Comparison of ENCODE assay signal across 9 cellular contexts in genomic region chr19:47035127-47035494, GRCh38. TPM values are rescaled to one million over a fixed set of nuclear protein-coding genes. Genes with fewer than 3 reads are reported as not detected.
A peak's percentile ranks its signal among the peaks of the same experiment; 100 is the strongest.
DNase-seq lines count a peak whose midpoint lies in the region; ATAC-seq and TF ChIP-seq lines count a peak whose summit lies in the region.
"Had no signal": no experiment of that assay in that cellular context is flagged by ENCODE, and none has a peak within 500 bp of the region (broad histone marks: within the 10 kb centered on the region; RNA-seq: fewer than 3 reads in every experiment).

No MANE protein-coding gene starts in this region.

- H3K27me3 Mint-ChIP-seq in CD8-positive, alpha-beta T cell (ENCODE audit: low read depth), result peaks cover 8% of the 10 kb centered on the region
- H3K27me3 Mint-ChIP-seq in glutamatergic neuron (ENCODE audit: unreplicated experiment), result peaks cover 3% of the 10 kb centered on the region

- ATAC-seq in CD8-positive, alpha-beta T cell, result no peak
- ATAC-seq in GM19467 (IDR thresholded peaks at IDR 0.05; ENCODE audit: unreplicated experiment), result no peak

- H3K9me3 ChIP-seq in CD8-positive, alpha-beta T cell (ENCODE audit: low read length), result no peaks in the 10 kb centered on the region
- H3K9me3 ChIP-seq in HUES48 (ENCODE audit: control insufficient read depth, insufficient read depth, low read length) (no peaks in the 10 kb centered on the region), transverse colon (no peaks in the 10 kb centered on the region)

- no peaks in the 10 kb centered on the region for H3K9me3 Mint-ChIP-seq in CD8-positive, alpha-beta T cell
- peaks cover 13% of the 10 kb centered on the region for H3K9me3 Mint-ChIP-seq in glutamatergic neuron (ENCODE audit: unreplicated experiment)

- CTCF ChIA-PET in CD8-positive, alpha-beta T cell (lab: Charles Lee), result interaction anchor here (0.6 to 5.6 kb wide), 11 partner anchors 17 to 277 kb away, joined by 3 to 37 read pairs (median 5); no protein-coding TSS in a partner anchor

- no peak for DNase-seq in CD8-positive, alpha-beta T cell
- DNase-seq in glutamatergic neuron, result no peak
- DNase-seq in transverse colon, result no peak
- no peak for DNase-seq in stimulated activated CD4-positive, alpha-beta T cell treated with anti-CD3 and anti-CD28 coated beads, Interleukin-4, amount 100 ng/mL, for 4 hours
- no peak for DNase-seq in stimulated activated CD8-positive, alpha-beta memory T cell treated with anti-CD3 and anti-CD28 coated beads, Interleukin-4, amount 100 ng/mL, for 48 hours

- H3K27me3 ChIP-seq in CD8-positive, alpha-beta T cell (ENCODE audit: insufficient read depth, low read length), result peaks cover 4% of the 10 kb centered on the region
- H3K27me3 ChIP-seq in HUES48 (ENCODE audit: control insufficient read depth, insufficient read depth, low read length), result no peaks in the 10 kb centered on the region
- H3K27me3 ChIP-seq in transverse colon, result peaks cover 45% of the 10 kb centered on the region

- H3K36me3 Mint-ChIP-seq in CD8-positive, alpha-beta T cell, result no peaks in the 10 kb centered on the region
- no peaks in the 10 kb centered on the region for H3K36me3 Mint-ChIP-seq in glutamatergic neuron (ENCODE audit: unreplicated experiment)

- peak overlapping the region; percentile 58 for H3K4me3 ChIP-seq in CD8-positive, alpha-beta T cell (ENCODE audit: low read depth, low read length)
- H3K4me3 ChIP-seq in HUES48 (ENCODE audit: low read depth, low read length) (peak overlapping the region; percentile 59), transverse colon (peak overlapping the region in 3 of 4 donors; percentile 18 to 54 (median 41))

- TF ChIP-seq EP300 in transverse colon (IDR thresholded peaks at IDR 0.05; ENCODE audit: low read depth), result no peak

- H3K4me1 ChIP-seq in CD8-positive, alpha-beta T cell (ENCODE audit: insufficient read depth, low read length), result peaks cover 16% of the 10 kb centered on the region
- H3K4me1 ChIP-seq in HUES48 (ENCODE audit: control insufficient read depth, insufficient read depth, low read length), result peaks cover 13% of the 10 kb centered on the region
- H3K4me1 ChIP-seq in transverse colon, result peaks cover 7 to 18% (median 17%) of the 10 kb centered on the region in 4 donors

- intact Hi-C loops in CD8-positive, alpha-beta T cell (cut with DNase I, micrococcal nuclease), result loop anchor here (1.0 to 5.0 kb wide), 6 partner anchors 13 to 237 kb away; partner anchors contain the start of genes TMEM160 (in 2 of the 2) and INAFM1 (in 1 of the 2)
- intact Hi-C loops in transverse colon (cut with DNase I; ENCODE audit: low total_unique reads), result no loop called here

- no peak overlapping the region for H3K9ac ChIP-seq in HUES48 (ENCODE audit: low read depth, low read length)

- H3K27ac ChIP-seq in CD8-positive, alpha-beta T cell (ENCODE audit: low read depth, low read length), result no peak overlapping the region
- H3K27ac ChIP-seq in HUES48 (ENCODE audit: low read depth, low read length) (peak overlapping the region; percentile 79), VCaP (peak overlapping the region; percentile 77), transverse colon (peak overlapping the region in 3 of 4 donors; percentile 70 to 80 (median 79))

- POLR2A ChIA-PET in CD8-positive, alpha-beta T cell (lab: Charles Lee), result interaction anchor here (2.3 to 2.8 kb wide), 2 partner anchors 13 to 174 kb away, joined by 9 to 14 read pairs; partner anchors contain the start of genes ARHGAP35 and TMEM160

- no peaks in the 10 kb centered on the region for H3K36me3 ChIP-seq in CD8-positive, alpha-beta T cell (ENCODE audit: insufficient read depth, low read length)
- no peaks in the 10 kb centered on the region for H3K36me3 ChIP-seq in HUES48 (ENCODE audit: control insufficient read depth, insufficient read depth, low read length)
- H3K36me3 ChIP-seq in transverse colon, result no peaks in the 10 kb centered on the region

- peak overlapping the region; percentile 88 for H3K4me3 Mint-ChIP-seq in CD8-positive, alpha-beta T cell
- H3K4me3 Mint-ChIP-seq in glutamatergic neuron (ENCODE audit: unreplicated experiment), result peak overlapping the region; percentile 90

- H3K27ac Mint-ChIP-seq in CD8-positive, alpha-beta T cell, result peak overlapping the region; percentile 85
- H3K27ac Mint-ChIP-seq in glutamatergic neuron (ENCODE audit: unreplicated experiment), result peak overlapping the region; percentile 55

- H3K4me1 Mint-ChIP-seq in CD8-positive, alpha-beta T cell (ENCODE audit: low read depth), result peaks cover 17% of the 10 kb centered on the region
- H3K4me1 Mint-ChIP-seq in glutamatergic neuron (ENCODE audit: low read depth, unreplicated experiment), result peaks cover 15% of the 10 kb centered on the region

- TF ChIP-seq CTCF in CD8-positive, alpha-beta T cell (IDR thresholded peaks at IDR 0.05), result no peak
- TF ChIP-seq CTCF in VCaP (conservative IDR thresholded peaks at IDR 0.05), result no peak
- no peak for TF ChIP-seq CTCF in glutamatergic neuron (IDR thresholded peaks at IDR 0.05; ENCODE audit: partially characterized antibody, unreplicated experiment)
- no peak for TF ChIP-seq CTCF in transverse colon (IDR thresholded peaks at IDR 0.05)

- 18 to 19% methylated on average over 7 to 9 of the region's 9 CpGs for WGBS in transverse colon (ENCODE audit: low coverage in 1 of 2), 2 donors

- no peak for TF ChIP-seq POLR2A in transverse colon (IDR thresholded peaks at IDR 0.05)

- in situ Hi-C loops in transverse colon (cut with MboI; ENCODE audit: low pct_ligation_motif_present in 1 of 4, low pct_unique_long_range_greater_than_20kb in 1 of 4, low sequenced_read_pairs in 3 of 4), result no loop called here

RNA-seq across cellular contexts. Expression of gene TMEM160, which starts 13.3 kb away (rescaled TPM):
- total RNA-seq in CD8-positive, alpha-beta T cell, result 10 to 100 TPM; 17.9 to 18.4 TPM
- total RNA-seq in glutamatergic neuron (ENCODE audit: unreplicated experiment) (31.0 TPM), transverse colon (10 to 100 TPM in 3 of 4 donors, 1 to 10 TPM in 1; 8.0 to 48.7 (median 32.5) TPM)

RNA-seq across cellular contexts. Expression of gene NPAS1, which starts 15.5 kb away (rescaled TPM):
- total RNA-seq in CD8-positive, alpha-beta T cell, result 1 to 10 TPM; 1.1 to 1.6 TPM
- 1.7 TPM for total RNA-seq in glutamatergic neuron (ENCODE audit: unreplicated experiment)
- under 1 TPM in 2 of 4 donors, not detected in 2; 0.55 to 0.79 TPM for total RNA-seq in transverse colon
- total RNA-seq: RPMI7951 had no signal
